Comparison of ENCODE assay signal across 6 cellular contexts in the genomic region with DNA sequence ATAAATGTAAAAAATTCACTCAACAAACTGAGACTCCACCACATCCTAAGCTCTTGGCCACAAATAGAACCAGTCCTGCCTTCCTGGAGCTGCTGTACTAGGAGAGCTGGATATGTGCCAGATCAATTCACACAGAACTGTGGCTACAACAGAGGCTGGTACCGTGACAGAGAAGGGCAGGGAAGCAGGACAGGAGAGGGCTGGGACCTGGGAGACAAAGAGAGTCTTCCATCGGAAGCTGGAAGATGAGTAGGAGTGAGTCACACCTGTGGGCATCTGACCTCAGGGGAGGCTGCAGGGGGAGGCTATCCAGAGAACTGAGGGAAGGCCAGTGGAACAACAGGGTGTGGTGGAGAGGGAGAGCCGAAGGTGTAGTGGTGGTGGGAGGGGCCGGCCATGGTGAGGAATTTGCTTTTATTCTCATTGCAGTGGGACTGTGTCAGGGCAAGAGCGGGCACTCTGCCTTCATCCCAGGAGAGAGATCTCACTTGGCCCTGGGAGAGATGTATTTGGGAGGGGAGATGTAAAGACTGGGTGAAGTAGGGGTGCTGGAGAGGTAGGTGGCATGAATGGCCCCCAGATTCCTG.
A peak's percentile ranks its signal among the peaks of the same experiment; 100 is the strongest.
DNase-seq lines count a peak whose midpoint lies in the region; ATAC-seq and TF ChIP-seq lines count a peak whose summit lies in the region.

No MANE protein-coding gene starts in this region.

- no peaks in the 10 kb centered on the region for H3K27me3 Mint-ChIP-seq in stimulated activated naive CD8-positive, alpha-beta T cell treated with anti-CD3 and anti-CD28 coated beads, Interleukin-15, Interleukin-2, amounts not matched to agents 100 ng/mL and 50 ng/mL, for 24 hours

- no peak overlapping the region for H3K4me3 Mint-ChIP-seq in stimulated activated naive CD8-positive, alpha-beta T cell treated with anti-CD3 and anti-CD28 coated beads, Interleukin-15, Interleukin-2, amounts not matched to agents 100 ng/mL and 50 ng/mL, for 24 hours

- H3K4me1 Mint-ChIP-seq in stimulated activated naive CD8-positive, alpha-beta T cell treated with anti-CD3 and anti-CD28 coated beads, Interleukin-15, Interleukin-2, amounts not matched to agents 100 ng/mL and 50 ng/mL, for 24 hours (ENCODE audit: low read depth) = peaks cover 63% of the 10 kb centered on the region

- no peak for TF ChIP-seq POLR2A in erythroblast (IDR thresholded peaks at IDR 0.05; ENCODE audit: low read length)

- DNase-seq in ACHN (peak; percentile 58), NCI-H345 (lab: John Stamatoyannopoulos, UW) (peak; percentile 81), erythroblast (lab: John Stamatoyannopoulos, UW) (peak; percentile 60 to 69)

- H3K36me3 Mint-ChIP-seq in stimulated activated naive CD8-positive, alpha-beta T cell treated with anti-CD3 and anti-CD28 coated beads, Interleukin-15, Interleukin-2, amounts not matched to agents 100 ng/mL and 50 ng/mL, for 24 hours (ENCODE audit: low read depth) = no peaks in the 10 kb centered on the region

- no peak for ATAC-seq in HG03139 (IDR thresholded peaks at IDR 0.05; ENCODE audit: unreplicated experiment)
- ATAC-seq in GM19455 (IDR thresholded peaks at IDR 0.05; ENCODE audit: unreplicated experiment) = no peak

- in situ Hi-C loops in ACHN (cut with HindIII; ENCODE audit: low pct_ligation_motif_present, low pct_unique_long_range_greater_than_20kb, low sequenced_read_pairs) = no loop called here

- H3K9me3 Mint-ChIP-seq in stimulated activated naive CD8-positive, alpha-beta T cell treated with anti-CD3 and anti-CD28 coated beads, Interleukin-15, Interleukin-2, amounts not matched to agents 100 ng/mL and 50 ng/mL, for 24 hours = no peaks in the 10 kb centered on the region

- H3K27ac Mint-ChIP-seq in stimulated activated naive CD8-positive, alpha-beta T cell treated with anti-CD3 and anti-CD28 coated beads, Interleukin-15, Interleukin-2, amounts not matched to agents 100 ng/mL and 50 ng/mL, for 24 hours = peak overlapping the region; percentile 39
